Comparison of ENCODE assay signal across 8 cellular contexts in the genomic region with DNA sequence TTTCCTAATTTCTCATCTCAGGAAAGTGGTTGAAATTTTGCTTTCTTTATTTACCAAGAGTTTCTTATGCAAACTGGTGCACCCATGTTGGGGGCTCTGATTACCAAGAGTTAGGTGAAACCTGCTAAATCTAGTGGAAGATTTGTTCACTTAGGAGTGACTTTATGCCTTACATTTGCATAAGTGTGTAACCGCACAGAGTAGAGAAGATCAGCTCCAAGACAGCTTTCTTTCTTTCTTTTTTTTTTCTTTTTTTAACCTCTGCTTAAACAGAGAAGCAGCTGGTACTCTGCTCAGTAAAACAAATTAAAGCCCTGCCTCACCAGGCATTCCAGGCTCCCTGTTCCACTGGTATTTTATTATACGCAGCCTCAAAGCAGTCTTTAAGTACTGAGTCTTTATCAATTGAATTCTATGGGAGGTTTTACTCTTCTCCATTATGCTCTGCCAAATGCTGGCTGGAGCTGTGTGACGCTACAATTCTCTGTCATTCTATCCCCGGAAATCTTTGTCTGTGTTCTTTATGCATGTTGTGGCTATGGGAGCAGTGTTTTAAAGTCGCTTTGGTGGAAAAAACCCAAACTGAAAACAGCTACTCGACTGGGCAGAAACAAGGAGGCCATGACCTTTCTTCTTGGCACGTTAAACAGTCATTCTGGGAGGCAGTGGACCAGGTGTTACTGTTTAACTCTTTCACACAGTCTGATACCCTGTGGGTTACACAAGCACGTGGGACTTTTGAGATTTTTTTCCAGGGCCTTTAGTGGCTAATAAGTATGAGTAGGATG. TPM values are rescaled to one million over a fixed set of nuclear protein-coding genes. Genes with fewer than 3 reads are reported as not detected.
DNase-seq lines count a peak whose midpoint lies in the region; ATAC-seq, FAIRE-seq and TF ChIP-seq lines count a peak whose summit lies in the region.

No MANE protein-coding gene starts in this region.

- ATAC-seq in GM18511 (IDR thresholded peaks at IDR 0.05; ENCODE audit: unreplicated experiment) = peak; percentile 99

- H4K20me1 ChIP-seq in GM23248 (ENCODE audit: insufficient read depth) = no peaks in the 10 kb centered on the region

- no peak overlapping the region for H3K9ac ChIP-seq in GM23248

- no peak for FAIRE-seq in HTR-8/SVneo (lab: Jason Lieb, UNC)

- no peaks in the 10 kb centered on the region for H3K36me3 ChIP-seq in GM23248 (ENCODE audit: low read depth)

- peaks cover 11% of the 10 kb centered on the region; the same call in 1 of the 2 replicates for H3K4me1 ChIP-seq in GM23248 (ENCODE audit: insufficient read depth)

- H3K9me2 ChIP-seq in GM23248 (ENCODE audit: insufficient read depth) = no peaks in the 10 kb centered on the region

- H2AFZ ChIP-seq in GM23248 = peak overlapping the region; percentile 84

- H3K9me3 ChIP-seq in GM23248 (ENCODE audit: low read depth) = no peaks in the 10 kb centered on the region

- peak overlapping the region; percentile 10 for H3K4me2 ChIP-seq in GM23248 (ENCODE audit: unreplicated experiment)

- no peaks in the 10 kb centered on the region for H3K27me3 ChIP-seq in GM23248 (replicated peaks; ENCODE audit: insufficient read depth)

- TF ChIP-seq CTCF in coronary artery (IDR thresholded peaks at IDR 0.05) = no peak

- H3K4me3 ChIP-seq in GM23248 (no peak overlapping the region), coronary artery (no peak overlapping the region)

- H3K27ac ChIP-seq in GM23248 = no peak overlapping the region
- no peak overlapping the region for H3K27ac ChIP-seq in coronary artery

- in situ Hi-C loops in GM23248 (cut with MboI) = no loop called here

- DNase-seq in GM23248 (peak; percentile 34), NCI-H146 treated with DMSO at 0.1 percent for 48 hours (lab: John Stamatoyannopoulos, UW; ENCODE audit: unreplicated experiment) (peak; percentile 36), myocyte (ENCODE audit: low read depth) (peak; percentile 19), LoVo (ENCODE audit: low spot score) (no peak), coronary artery (ENCODE audit: low spot score) (no peak), NCI-H2081 treated with DMSO at 0.1 percent for 48 hours (lab: John Stamatoyannopoulos, UW) (no peak), HTR-8/SVneo (ENCODE audit: insufficient read length, low spot score) (no peak)

- 6 to 15% methylated on average over 8 of the region's 8 CpGs for WGBS in GM23248 (ENCODE audit: low coverage in 1 of 2, low lambda C conversion rate in 2 of 2, missing lambda C conversion rate in 2 of 2), 2 experiments

- H3K79me2 ChIP-seq in GM23248 (ENCODE audit: insufficient read depth) = no peaks in the 10 kb centered on the region

- H3F3A ChIP-seq in GM23248 (ENCODE audit: insufficient read depth) = no peaks in the 10 kb centered on the region

RNA-seq across cellular contexts. Expression of a gene that starts 55.2 kb away (rescaled TPM):
- total RNA-seq in GM23248 (2014; rRNA removed; shearing (Covaris generic)) = 164 and 166 TPM in 2 replicates
- polyA plus RNA-seq in GM23248 (2016; fragmentation: Nextera tagmentation; extraction: Ambion mirVana) = 130 and 135 TPM in 2 replicates
- 92.1 and 96.4 TPM in 2 replicates for total RNA-seq in myocyte
- 67.2 TPM for polyA plus RNA-seq in myocyte (2012)

Comparison
In these comparisons a context has a peak if more than half of its experiments do, and no peak if none do; other contexts are left out.
1. DNase-seq: peak in GM23248 (single experiment), NCI-H146 treated with DMSO at 0.1 percent for 48 hours (single experiment) and myocyte (single experiment); none in LoVo (single experiment), coronary artery (single experiment), NCI-H2081 treated with DMSO at 0.1 percent for 48 hours (single experiment) and HTR-8/SVneo (single experiment).